Comparison of ENCODE assay signal across 13 cellular contexts in genomic region chr1:24903955-24904730, GRCh38. TPM values are rescaled to one million over a fixed set of nuclear protein-coding genes. Genes with fewer than 3 reads are reported as not detected.
A peak's percentile ranks its signal among the peaks of the same experiment; 100 is the strongest.
DNase-seq lines count a peak whose midpoint lies in the region; ATAC-seq, FAIRE-seq and TF ChIP-seq lines count a peak whose summit lies in the region.
"Had no signal": no experiment of that assay in that cellular context is flagged by ENCODE, and none has a peak within 500 bp of the region (broad histone marks: within the 10 kb centered on the region; RNA-seq: fewer than 3 reads in every experiment).

No MANE protein-coding gene starts in this region.

- peak; percentile 10 to 43 (median 40) for DNase-seq in right lobe of liver
- no peak for DNase-seq in HepG2 (ENCODE audit: low spot score)
- DNase-seq in activated CD4-positive, alpha-beta memory T cell treated with anti-CD3 and anti-CD28 coated beads for 36 hours = no peak
- peak; percentile 70 for DNase-seq in kidney
- DNase-seq in tibial artery = peak; percentile 14 to 51
- no peak for DNase-seq in mucosa of gallbladder (ENCODE audit: low spot score)
- DNase-seq in caudate nucleus (lab: John Stamatoyannopoulos, UW) = no peak
- DNase-seq in D341Med (ENCODE audit: low spot score) = no peak
- DNase-seq: NK-92 treated with Interleukin-12 subunit alpha and Interleukin-12 subunit beta, amount 100 ng/mL, for 24 hours; SHP77; trophoblast cell had no signal

- TF ChIP-seq POLR2A in right lobe of liver (IDR thresholded peaks at IDR 0.05) = no peak
- no peak for TF ChIP-seq POLR2A in HepG2 (IDR thresholded peaks at IDR 0.05; ENCODE audit: insufficient read depth in 1 of 2, low read depth in 2 of 2, low read length in 2 of 2)

- H3K27ac ChIP-seq in right lobe of liver = no peak overlapping the region
- no peak overlapping the region for H3K27ac ChIP-seq in HepG2 (ENCODE audit: extremely low read length, insufficient read depth, low read length)
- H3K27ac ChIP-seq in kidney (ENCODE audit: low read depth in 2 of 2, low read length in 2 of 2) = no peak overlapping the region
- H3K27ac ChIP-seq in tibial artery = no peak overlapping the region
- no peak overlapping the region for H3K27ac ChIP-seq in caudate nucleus (ENCODE audit: low read depth, low read length)

- H3K36me3 ChIP-seq in right lobe of liver = no peaks in the 10 kb centered on the region
- no peaks in the 10 kb centered on the region for H3K36me3 ChIP-seq in HepG2 (replicated peaks in 1 of 2; ENCODE audit: control insufficient read depth in 1 of 2, insufficient read depth in 2 of 2, low read length in 2 of 2)
- no peaks in the 10 kb centered on the region for H3K36me3 ChIP-seq in kidney (ENCODE audit: control insufficient read depth in 1 of 2, insufficient read depth in 2 of 2, low read length in 2 of 2)
- H3K36me3 ChIP-seq in tibial artery = peaks cover 0 to 24% (median 0%) of the 10 kb centered on the region in 3 donors

- in situ Hi-C loops in HepG2 (cut with HindIII; ENCODE audit: extremely low pct_ligation_motif_present, low pct_unique_long_range_greater_than_20kb) = no loop called here

- BruUV-seq in HepG2 (replicated peaks; lab: Mats Ljungman, UMichigan) = no TSS peak

- ATAC-seq in right lobe of liver = no peak
- no peak for ATAC-seq in HepG2

- TF ChIP-seq EP300 in HepG2 (IDR thresholded peaks at IDR 0.05; ENCODE audit: low read depth in 2 of 2, low read length in 2 of 2) (no peak), HepG2 (CRISPR knock-in tag; IDR thresholded peaks at IDR 0.05; ENCODE audit: borderline replicate concordance) (no peak)

- peaks cover 66% of the 10 kb centered on the region for H3K36me3 Mint-ChIP-seq in activated CD4-positive, alpha-beta memory T cell treated with anti-CD3 and anti-CD28 coated beads for 36 hours

- no peaks in the 10 kb centered on the region for H3K79me2 ChIP-seq in HepG2 (ENCODE audit: insufficient read depth, low read length)

- peaks cover 29% of the 10 kb centered on the region for H3K4me1 Mint-ChIP-seq in activated CD4-positive, alpha-beta memory T cell treated with anti-CD3 and anti-CD28 coated beads for 36 hours (ENCODE audit: low read depth)

- CTCF ChIA-PET in HepG2 (lab: Yijun Ruan, JAX; ENCODE audit: low intra/inter-chr PET ratio, low total read pairs) = no interaction called here
- CTCF ChIA-PET in activated CD4-positive, alpha-beta memory T cell treated with anti-CD3 and anti-CD28 coated beads for 36 hours (lab: Charles Lee) = interaction anchor here (0.5 to 1.7 kb wide), 3 partner anchors 26 to 301 kb away, joined by 4 to 5 read pairs (median 5); no protein-coding TSS in a partner anchor

- no peaks in the 10 kb centered on the region for H3K4me1 ChIP-seq in right lobe of liver
- H3K4me1 ChIP-seq in HepG2 (ENCODE audit: insufficient read depth, low read length) = peaks cover 7% of the 10 kb centered on the region
- no peaks in the 10 kb centered on the region for H3K4me1 ChIP-seq in kidney (ENCODE audit: control insufficient read depth in 1 of 2, insufficient read depth in 1 of 2, low read depth in 1 of 2, low read length in 2 of 2)
- no peaks in the 10 kb centered on the region for H3K4me1 ChIP-seq in tibial artery

- H3K9me3 ChIP-seq in right lobe of liver (no peaks in the 10 kb centered on the region), HepG2 (ENCODE audit: low read length) (no peaks in the 10 kb centered on the region), kidney (ENCODE audit: control insufficient read depth in 1 of 2, low read length in 2 of 2) (no peaks in the 10 kb centered on the region), tibial artery (no peaks in the 10 kb centered on the region)

- TF ChIP-seq RAD21 in HepG2 (CRISPR knock-in tag; IDR thresholded peaks at IDR 0.05) = no peak

- H3K4me2 ChIP-seq in HepG2 (ENCODE audit: low read depth, low read length) = no peak overlapping the region

- no peaks in the 10 kb centered on the region for H4K20me1 ChIP-seq in HepG2 (ENCODE audit: insufficient read depth, low read length)

- H3K9me3 Mint-ChIP-seq in activated CD4-positive, alpha-beta memory T cell treated with anti-CD3 and anti-CD28 coated beads for 36 hours = no peaks in the 10 kb centered on the region
- H3K9me3 Mint-ChIP-seq: dendritic cell treated with granulocyte-macrophage colony-stimulating factor and Interleukin-4, amounts not matched to agents 40 ng/mL and 50 ng/mL, for 4 days had no signal

- POLR2A ChIA-PET in HepG2 (lab: Yijun Ruan, JAX) = no interaction called here
- POLR2A ChIA-PET in activated CD4-positive, alpha-beta memory T cell treated with anti-CD3 and anti-CD28 coated beads for 36 hours (lab: Charles Lee) = interaction anchor here (0.5 kb wide), 1 partner anchor 261 kb away, joined by 4 read pairs; the partner anchor contains the start of gene SRRM1

- WGBS in right lobe of liver (ENCODE audit: insufficient coverage, low coverage, low lambda C conversion rate, missing lambda C conversion rate) = no CpG with 5 or more reads among the region's 25 CpGs
- 86% methylated on average over 7 of the region's 25 CpGs for WGBS in HepG2 (ENCODE audit: low lambda C conversion rate)

- no peak for TF ChIP-seq CTCF in right lobe of liver (IDR thresholded peaks at IDR 0.05)
- TF ChIP-seq CTCF in HepG2 (CRISPR knock-in tag; IDR thresholded peaks at IDR 0.05) = no peak
- TF ChIP-seq CTCF in kidney (IDR thresholded peaks at IDR 0.05; ENCODE audit: borderline replicate concordance, extremely low read depth, insufficient read depth) = no peak
- TF ChIP-seq CTCF in tibial artery (IDR thresholded peaks at IDR 0.05) = no peak

- H3K27me3 Mint-ChIP-seq in activated CD4-positive, alpha-beta memory T cell treated with anti-CD3 and anti-CD28 coated beads for 36 hours = no peaks in the 10 kb centered on the region
- H3K27me3 Mint-ChIP-seq: dendritic cell treated with granulocyte-macrophage colony-stimulating factor and Interleukin-4, amounts not matched to agents 40 ng/mL and 50 ng/mL, for 4 days had no signal

- no peak for FAIRE-seq in HepG2 (lab: Jason Lieb, UNC)
- FAIRE-seq in kidney (lab: Jason Lieb, UNC) = no peak

- H3K9ac ChIP-seq in HepG2 (ENCODE audit: insufficient read depth, low read depth, low read length) (no peak overlapping the region), kidney (ENCODE audit: low read length in 2 of 2) (no peak overlapping the region)

- intact Hi-C loops in right lobe of liver (cut with DNase I) (loop anchor here in 1 of 2 donors (10.0 kb wide), 1 partner anchor 49 kb away; no protein-coding TSS in a partner anchor), HepG2 (cut with micrococcal nuclease; ENCODE audit: unreplicated experiment) (no loop called here), kidney (cut with DNase I) (no loop called here), tibial artery (cut with DNase I; ENCODE audit: low total_unique reads) (no loop called here)
- intact Hi-C loops in activated CD4-positive, alpha-beta memory T cell treated with anti-CD3 and anti-CD28 coated beads for 36 hours (cut with micrococcal nuclease) = no loop called here

- H3K4me3 ChIP-seq in right lobe of liver (no peak overlapping the region), HepG2 (replicated peaks in 1 of 3; ENCODE audit: insufficient read depth in 1 of 3, low read depth in 2 of 3, low read length in 3 of 3) (no peak overlapping the region), kidney (ENCODE audit: low read length in 2 of 2) (no peak overlapping the region), tibial artery (no peak overlapping the region)

- H3K4me3 Mint-ChIP-seq in activated CD4-positive, alpha-beta memory T cell treated with anti-CD3 and anti-CD28 coated beads for 36 hours = no peak overlapping the region
- H3K4me3 Mint-ChIP-seq: dendritic cell treated with granulocyte-macrophage colony-stimulating factor and Interleukin-4, amounts not matched to agents 40 ng/mL and 50 ng/mL, for 4 days had no signal

- H3K27ac Mint-ChIP-seq in activated CD4-positive, alpha-beta memory T cell treated with anti-CD3 and anti-CD28 coated beads for 36 hours = peak overlapping the region; percentile 33
- H3K27ac Mint-ChIP-seq: dendritic cell treated with granulocyte-macrophage colony-stimulating factor and Interleukin-4, amounts not matched to agents 40 ng/mL and 50 ng/mL, for 4 days had no signal

- no peak overlapping the region for H2AFZ ChIP-seq in HepG2 (ENCODE audit: low read length)

- H3K27me3 ChIP-seq in right lobe of liver (no peaks in the 10 kb centered on the region), HepG2 (ENCODE audit: control insufficient read depth in 1 of 2, insufficient read depth in 2 of 2, low read length in 2 of 2) (peaks cover 1 to 12% of the 10 kb centered on the region in 2 experiments; a peak in 4 of 5 replicates), tibial artery (peaks cover 0 to 60% of the 10 kb centered on the region in 2 donors)

RNA-seq across cellular contexts. Expression of gene RUNX3, which starts 25.9 kb away (rescaled TPM):
- 1 to 10 TPM in 3 of 6 experiments, under 1 TPM in 3; 0.46 to 3.1 (median 0.84) TPM for total RNA-seq in right lobe of liver
- total RNA-seq in HepG2 (2016; rRNA removed; fragmentation: Illumina TruSeq; extraction: Trizol) = 0.04 TPM in 1 of 2 replicates, not detected in the other
- total RNA-seq in HepG2 (2016; cell fraction: cytosol; rRNA removed; fragmentation: Illumina TruSeq; extraction: Trizol; ENCODE audit: low read depth) = not detected in 2 replicates
- 0.04 and 0.06 TPM in 2 replicates for total RNA-seq in HepG2 (2016; cell fraction: insoluble cytoplasmic fraction; rRNA removed; fragmentation: Illumina TruSeq; extraction: Trizol)
- 0.07 TPM in 1 of 2 replicates, not detected in the other for total RNA-seq in HepG2 (2016; cell fraction: membrane; rRNA removed; fragmentation: Illumina TruSeq; extraction: Trizol)
- not detected in 2 replicates for total RNA-seq in HepG2 (2016; cell fraction: nucleus; rRNA removed; fragmentation: Illumina TruSeq; extraction: Trizol)
- polyA plus RNA-seq in HepG2 (2011; rRNA removed) = 0.17 and 0.22 TPM in 2 replicates
- polyA plus RNA-seq in HepG2 (2011; cell fraction: cytosol; rRNA removed) = 0.12 and 0.21 TPM in 2 replicates
- polyA plus RNA-seq in HepG2 (2011; cell fraction: nucleus; rRNA removed) = 0.26 and 0.35 TPM in 2 replicates
- 0.67 and 0.68 TPM in 2 replicates for polyA plus RNA-seq in HepG2 (2012)
- 0.07 TPM in 1 of 2 replicates, not detected in the other for polyA plus RNA-seq in HepG2 (2016; cell fraction: cytosol; fragmentation: Illumina TruSeq; extraction: Trizol; ENCODE audit: low read depth)
- 0.05 and 0.15 TPM in 2 replicates for polyA plus RNA-seq in HepG2 (2016; cell fraction: insoluble cytoplasmic fraction; fragmentation: Illumina TruSeq; extraction: Trizol; ENCODE audit: low read depth)
- polyA plus RNA-seq in HepG2 (2016; cell fraction: membrane; fragmentation: Illumina TruSeq; extraction: Trizol; ENCODE audit: low read depth) = 0.09 and 0.14 TPM in 2 replicates
- 0.19 TPM in 1 of 2 replicates, not detected in the other for polyA plus RNA-seq in HepG2 (2016; cell fraction: nucleus; fragmentation: Illumina TruSeq; extraction: Trizol; ENCODE audit: insufficient read depth, low read depth)
- 0.74 TPM in 1 of 2 replicates, not detected in the other for polyA minus RNA-seq in HepG2 (2011; rRNA and poly(A)+ RNA removed; ENCODE audit: low replicate concordance)
- polyA minus RNA-seq in HepG2 (2011; cell fraction: cytosol; rRNA and poly(A)+ RNA removed) = 0.18 and 0.89 TPM in 2 replicates
- polyA minus RNA-seq in HepG2 (2011; cell fraction: nucleus; rRNA and poly(A)+ RNA removed) = 0.12 TPM in 1 of 2 replicates, not detected in the other
- total RNA-seq in activated CD4-positive, alpha-beta memory T cell treated with anti-CD3 and anti-CD28 coated beads for 36 hours = 100 to 1,000 TPM; 153 to 155 TPM
- 7.9 TPM for total RNA-seq in kidney
- 0.47 TPM for polyA plus RNA-seq in kidney (ENCODE audit: insufficient read depth, low read depth, low replicate concordance)
- 7.4 TPM for total RNA-seq in mucosa of gallbladder
- polyA plus RNA-seq: neural cell had no signal

Comparison
In these comparisons a context has a peak if more than half of its experiments do, and no peak if none do; other contexts are left out.
1. DNase-seq: peak in right lobe of liver (3 of 3), kidney (single experiment) and tibial artery (2 of 2); none in HepG2 (single experiment), activated CD4-positive, alpha-beta memory T cell treated with anti-CD3 and anti-CD28 coated beads for 36 hours (single experiment), mucosa of gallbladder (single experiment), caudate nucleus (0 of 61) and D341Med (single experiment).
2. RNA of gene RUNX3, which starts 25.9 kb away (total RNA-seq): 153 to 155 TPM in activated CD4-positive, alpha-beta memory T cell treated with anti-CD3 and anti-CD28 coated beads for 36 hours; 7.9 TPM in kidney (single experiment), 7.4 TPM in mucosa of gallbladder (single experiment), 0.46 to 3.1 TPM in right lobe of liver and 0.04 to 0.07 TPM in HepG2; every median in the first group is over 10 times any median in the second.